Comparison of ENCODE assay signal across 19 cellular contexts in genomic region chr4:6889101-6889735, GRCh38.
"Had no signal": no experiment of that assay in that cellular context is flagged by ENCODE, and none has a peak within 500 bp of the region (broad histone marks: within the 10 kb centered on the region; RNA-seq: fewer than 3 reads in every experiment).

No MANE protein-coding gene starts in this region.

- H3K27me3 Mint-ChIP-seq: activated CD4-positive, alpha-beta memory T cell treated with anti-CD3 and anti-CD28 coated beads for 36 hours; activated CD4-positive, alpha-beta T cell treated with anti-CD3 and anti-CD28 coated beads for 36 hours; activated naive CD8-positive, alpha-beta T cell treated with anti-CD3 and anti-CD28 coated beads for 36 hours; T-cell had no signal

- ATAC-seq: activated CD4-positive, alpha-beta T cell treated with anti-CD3 and anti-CD28 coated beads for 36 hours; activated T-cell treated with anti-CD3 and anti-CD28 coated beads, Interleukin-2, amount 50 U/mL, for 4 hours; lower lobe of right lung; pancreas; T-cell had no signal

- H3K36me3 Mint-ChIP-seq: T-cell had no signal

- H3K9me3 Mint-ChIP-seq: activated T-cell treated with anti-CD3 and anti-CD28 coated beads, Interleukin-2, amount 50 U/mL, for 4 hours had no signal

- DNase-seq: activated CD4-positive, alpha-beta memory T cell treated with anti-CD3 and anti-CD28 coated beads for 36 hours; activated CD4-positive, alpha-beta T cell treated with anti-CD3 and anti-CD28 coated beads for 36 hours; activated gamma-delta T cell treated with Interleukin-2 at 50 U/mL for 16 hours; activated naive CD8-positive, alpha-beta T cell treated with anti-CD3 and anti-CD28 coated beads for 36 hours; activated T-cell treated with anti-CD3 and anti-CD28 coated beads, Interleukin-2, amount 50 U/mL, for 4 hours; anterior cingulate cortex; effector memory CD4-positive, alpha-beta T cell; foreskin melanocyte; left cardiac atrium; lower lobe of right lung; SK-N-SH; stimulated activated CD4-positive, alpha-beta T cell treated with anti-CD3 and anti-CD28 coated beads, Interleukin-15, amount 100 ng/mL, for 24 hours; stimulated activated CD4-positive, alpha-beta T cell treated with anti-CD3 and anti-CD28 coated beads, Interleukin-4, amount 100 ng/mL, for 1 hour; stimulated activated naive CD4-positive, alpha-beta T cell treated with Interleukin-2 at 50 U/mL for 16 hours; T-cell; T-helper 9 cell; transverse colon had no signal

- H3K27ac Mint-ChIP-seq: activated CD4-positive, alpha-beta memory T cell treated with anti-CD3 and anti-CD28 coated beads for 36 hours; activated CD4-positive, alpha-beta T cell treated with anti-CD3 and anti-CD28 coated beads for 36 hours; activated naive CD8-positive, alpha-beta T cell treated with anti-CD3 and anti-CD28 coated beads for 36 hours; mesothelial cell of epicardium; T-cell had no signal

- H3K4me3 Mint-ChIP-seq: activated CD4-positive, alpha-beta memory T cell treated with anti-CD3 and anti-CD28 coated beads for 36 hours; activated CD4-positive, alpha-beta T cell treated with anti-CD3 and anti-CD28 coated beads for 36 hours; activated naive CD8-positive, alpha-beta T cell treated with anti-CD3 and anti-CD28 coated beads for 36 hours; activated T-cell treated with anti-CD3 and anti-CD28 coated beads, Interleukin-2, amount 50 U/mL, for 4 hours; mesothelial cell of epicardium; T-cell had no signal
